ENCODE assay signal across 19 cellular contexts in the genomic region with DNA sequence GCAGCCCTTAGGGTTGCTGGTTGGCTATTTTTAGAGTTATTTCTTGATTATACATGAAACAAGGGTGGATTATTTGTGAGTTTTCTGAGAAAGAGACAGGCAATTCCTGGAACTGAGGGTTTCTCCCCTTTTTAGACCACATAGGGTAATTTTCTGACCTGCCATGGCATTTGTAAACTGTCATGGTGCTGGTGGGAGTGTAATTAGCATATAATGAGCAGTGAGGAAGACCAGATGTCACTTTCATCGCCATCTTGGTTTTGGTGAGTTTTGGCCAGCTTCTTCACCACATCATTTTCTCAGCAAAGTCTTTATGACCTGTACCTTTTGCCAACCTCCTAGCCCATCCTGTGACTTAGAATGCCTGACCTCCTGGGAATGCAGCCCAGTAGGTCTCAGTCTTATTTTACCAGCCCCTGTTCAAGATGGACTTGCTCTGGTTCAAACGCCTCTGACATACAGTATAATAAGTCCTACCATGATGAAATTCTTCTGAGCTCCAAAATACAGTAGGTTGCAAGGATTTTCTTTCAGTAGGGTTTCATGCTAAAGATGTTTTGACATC.
"Had no signal": no experiment of that assay in that cellular context is flagged by ENCODE, and none has a peak within 500 bp of the region (broad histone marks: within the 10 kb centered on the region; RNA-seq: fewer than 3 reads in every experiment).

No MANE protein-coding gene starts in this region.

- H3K27ac Mint-ChIP-seq: activated B cell treated with CpG ODN at 0.5 μM for 24 hours, endodermal cell, memory B cell, T-cell had no signal

- DNase-seq: activated B cell treated with CpG ODN at 0.5 μM for 24 hours; activated CD4-positive, alpha-beta T cell treated with anti-CD3 and anti-CD28 coated beads for 4 hours; activated T-cell treated with anti-CD3 and anti-CD28 coated beads, Interleukin-2, amount 50 U/mL, for 4 hours; anterior cingulate cortex; body of pancreas; cortex of kidney; endodermal cell; esophagus squamous epithelium; gastrocnemius medialis; hippocampal formation; ovary; spleen; stimulated activated CD4-positive, alpha-beta T cell treated with anti-CD3 and anti-CD28 coated beads, Interleukin-4, amount 100 ng/mL, for 1 hour; stomach; T-cell; uterus had no signal

- FAIRE-seq: islet of Langerhans had no signal

- H3K9me3 Mint-ChIP-seq: activated B cell treated with CpG ODN at 0.5 μM for 24 hours; activated T-cell treated with anti-CD3 and anti-CD28 coated beads, Interleukin-2, amount 50 U/mL, for 4 hours; endodermal cell; memory B cell; nephron; T-cell had no signal

- ATAC-seq: body of pancreas, gastrocnemius medialis, T-cell had no signal

- H3K4me3 Mint-ChIP-seq: activated B cell treated with CpG ODN at 0.5 μM for 24 hours; activated T-cell treated with anti-CD3 and anti-CD28 coated beads, Interleukin-2, amount 50 U/mL, for 4 hours; endodermal cell; memory B cell; nephron; T-cell had no signal

- H3K36me3 Mint-ChIP-seq: memory B cell, T-cell had no signal

- H3K4me1 Mint-ChIP-seq: activated B cell treated with CpG ODN at 0.5 μM for 24 hours, memory B cell, T-cell had no signal

- H3K27me3 Mint-ChIP-seq: activated B cell treated with CpG ODN at 0.5 μM for 24 hours had no signal
